ENCODE assay signal across 2 cellular contexts in the genomic region with DNA sequence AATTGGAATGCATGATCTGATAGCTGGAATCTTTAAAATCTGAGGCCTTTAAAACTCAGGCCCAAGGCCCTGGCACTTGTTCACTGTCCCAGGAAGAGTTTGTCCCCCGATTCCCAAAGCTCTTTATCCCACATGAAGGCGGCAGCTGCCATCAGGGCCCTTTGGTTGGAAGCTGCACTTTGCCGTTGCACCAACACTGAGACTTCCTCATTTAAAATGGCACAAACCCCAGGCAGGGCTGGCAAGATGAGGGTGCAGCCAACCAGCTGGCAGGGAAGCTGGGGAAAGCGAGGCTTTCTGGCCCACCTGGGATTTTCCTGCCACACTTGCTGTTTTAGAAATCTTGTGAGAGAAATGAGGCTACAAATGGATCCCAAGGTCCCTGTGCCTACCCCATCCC.
"Had no signal": no experiment of that assay in that cellular context is flagged by ENCODE, and none has a peak within 500 bp of the region (broad histone marks: within the 10 kb centered on the region; RNA-seq: fewer than 3 reads in every experiment).

No MANE protein-coding gene starts in this region.

- DNase-seq: IMR-90, KBM-7 had no signal
